ENCODE assay signal across 1 cellular context in genomic region chr16:23862556-23862955, GRCh38.
A peak's percentile ranks its signal among the peaks of the same experiment; 100 is the strongest.
TF ChIP-seq lines count a peak whose summit lies in the region.

No MANE protein-coding gene starts in this region.

TF ChIP-seq in K562, 482 proteins besides CTCF, POLR2A, EP300 and RAD21 (continued from another document):
- TF ChIP-seq RNF219 (CRISPR knock-in tag; IDR thresholded peaks at IDR 0.05) (0 out of 2 replicates have a peak, but pooled peaks have one; percentile 38), KLF13 (tag; IDR thresholded peaks at IDR 0.05; ENCODE audit: borderline replicate concordance, low read depth) (peak; percentile 61), SMAD4 (CRISPR knock-in tag; conservative IDR thresholded peaks at IDR 0.05) (peak; percentile 90), TEAD1 (CRISPR knock-in tag; IDR thresholded peaks at IDR 0.05) (peak in 1 of 2 experiments; percentile 88; a peak in 2 of 4 replicates), ZNF175 (CRISPR knock-in tag; IDR thresholded peaks at IDR 0.05; ENCODE audit: low read depth) (peak; percentile 83; the same call in 1 of the 2 replicates), ZNF584 (CRISPR knock-in tag; IDR thresholded peaks at IDR 0.05; ENCODE audit: low read depth) (peak; percentile 87), ZNF764 (CRISPR knock-in tag; IDR thresholded peaks at IDR 0.05; ENCODE audit: low read depth) (no peak), ATF3 (IDR thresholded peaks at IDR 0.05) (no peak), ATF3 (CRISPR knock-in tag; conservative IDR thresholded peaks at IDR 0.05) (no peak), C11orf30 (IDR thresholded peaks at IDR 0.05; ENCODE audit: low read depth) (no peak), NFYB (IDR thresholded peaks at IDR 0.05; ENCODE audit: extremely low read depth, insufficient read length) (no peak), ZNF79 (CRISPR knock-in tag; IDR thresholded peaks at IDR 0.05; ENCODE audit: low read depth) (peak; percentile 80), ZNF76 (CRISPR knock-in tag; IDR thresholded peaks at IDR 0.05; ENCODE audit: borderline replicate concordance) (peak; percentile 87; the same call in 1 of the 2 replicates), ZNF398 (CRISPR knock-in tag; IDR thresholded peaks at IDR 0.05) (0 out of 2 replicates have a peak, but pooled peaks have one; percentile 38), ZNF445 (CRISPR knock-in tag; IDR thresholded peaks at IDR 0.05; ENCODE audit: low read depth) (no peak), ETV1 (tag; conservative IDR thresholded peaks at IDR 0.05; ENCODE audit: low read depth) (peak; percentile 41; the same call in 1 of the 2 replicates), BCOR (IDR thresholded peaks at IDR 0.05) (no peak), ZNF592 (IDR thresholded peaks at IDR 0.05) (peak; percentile 99), ZNF583 (CRISPR knock-in tag; IDR thresholded peaks at IDR 0.05) (peak; percentile 92), CXXC5 (CRISPR knock-in tag; IDR thresholded peaks at IDR 0.05) (peak; percentile 83), ZNF644 (tag; IDR thresholded peaks at IDR 0.05; ENCODE audit: low read depth) (peak; percentile 87), E2F3 (CRISPR knock-in tag; IDR thresholded peaks at IDR 0.05) (peak; percentile 34; the same call in 1 of the 2 replicates), NR4A1 (CRISPR knock-in tag; IDR thresholded peaks at IDR 0.05) (no peak), NR4A1 (tag; IDR thresholded peaks at IDR 0.05) (peak; percentile 86), ZC3H11A (IDR thresholded peaks at IDR 0.05; ENCODE audit: low read depth, low read length) (no peak), NFE2L1 (tag; IDR thresholded peaks at IDR 0.05; ENCODE audit: borderline replicate concordance, low read depth) (peak; percentile 32; the same call in 1 of the 2 replicates), ASH1L (IDR thresholded peaks at IDR 0.05; ENCODE audit: borderline replicate concordance, low read depth, partially characterized antibody) (no peak)
- TF ChIP-seq, protein P1, sequence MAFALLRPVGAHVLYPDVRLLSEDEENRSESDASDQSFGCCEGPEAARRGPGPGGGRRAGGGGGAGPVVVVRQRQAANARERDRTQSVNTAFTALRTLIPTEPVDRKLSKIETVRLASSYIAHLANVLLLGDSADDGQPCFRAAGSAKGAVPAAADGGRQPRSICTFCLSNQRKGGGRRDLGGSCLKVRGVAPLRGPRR (CRISPR knock-in tag; IDR thresholded peaks at IDR 0.05), result peak; percentile 85; the same call in 1 of the 2 replicates
- TF ChIP-seq, protein P2, sequence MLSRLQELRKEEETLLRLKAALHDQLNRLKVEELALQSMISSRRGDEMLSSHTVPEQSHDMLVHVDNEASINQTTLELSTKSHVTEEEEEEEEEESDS (CRISPR knock-in tag; IDR thresholded peaks at IDR 0.05), result peak; percentile 43; the same call in 1 of the 2 replicates
- TF ChIP-seq, protein P3, sequence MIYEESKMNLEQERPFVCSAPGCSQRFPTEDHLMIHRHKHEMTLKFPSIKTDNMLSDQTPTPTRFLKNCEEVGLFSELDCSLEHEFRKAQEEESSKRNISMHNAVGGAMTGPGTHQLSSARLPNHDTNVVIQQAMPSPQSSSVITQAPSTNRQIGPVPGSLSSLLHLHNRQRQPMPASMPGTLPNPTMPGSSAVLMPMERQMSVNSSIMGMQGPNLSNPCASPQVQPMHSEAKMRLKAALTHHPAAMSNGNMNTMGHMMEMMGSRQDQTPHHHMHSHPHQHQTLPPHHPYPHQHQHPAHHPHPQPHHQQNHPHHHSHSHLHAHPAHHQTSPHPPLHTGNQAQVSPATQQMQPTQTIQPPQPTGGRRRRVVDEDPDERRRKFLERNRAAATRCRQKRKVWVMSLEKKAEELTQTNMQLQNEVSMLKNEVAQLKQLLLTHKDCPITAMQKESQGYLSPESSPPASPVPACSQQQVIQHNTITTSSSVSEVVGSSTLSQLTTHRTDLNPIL (CRISPR knock-in tag; IDR thresholded peaks at IDR 0.05), result 0 out of 2 replicates have a peak, but pooled peaks have one; percentile 67
- TF ChIP-seq, protein P4, sequence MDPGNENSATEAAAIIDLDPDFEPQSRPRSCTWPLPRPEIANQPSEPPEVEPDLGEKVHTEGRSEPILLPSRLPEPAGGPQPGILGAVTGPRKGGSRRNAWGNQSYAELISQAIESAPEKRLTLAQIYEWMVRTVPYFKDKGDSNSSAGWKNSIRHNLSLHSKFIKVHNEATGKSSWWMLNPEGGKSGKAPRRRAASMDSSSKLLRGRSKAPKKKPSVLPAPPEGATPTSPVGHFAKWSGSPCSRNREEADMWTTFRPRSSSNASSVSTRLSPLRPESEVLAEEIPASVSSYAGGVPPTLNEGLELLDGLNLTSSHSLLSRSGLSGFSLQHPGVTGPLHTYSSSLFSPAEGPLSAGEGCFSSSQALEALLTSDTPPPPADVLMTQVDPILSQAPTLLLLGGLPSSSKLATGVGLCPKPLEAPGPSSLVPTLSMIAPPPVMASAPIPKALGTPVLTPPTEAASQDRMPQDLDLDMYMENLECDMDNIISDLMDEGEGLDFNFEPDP (CRISPR knock-in tag; IDR thresholded peaks at IDR 0.05), result 0 out of 2 replicates have a peak, but pooled peaks have one; percentile 69
- TF ChIP-seq, protein P5, sequence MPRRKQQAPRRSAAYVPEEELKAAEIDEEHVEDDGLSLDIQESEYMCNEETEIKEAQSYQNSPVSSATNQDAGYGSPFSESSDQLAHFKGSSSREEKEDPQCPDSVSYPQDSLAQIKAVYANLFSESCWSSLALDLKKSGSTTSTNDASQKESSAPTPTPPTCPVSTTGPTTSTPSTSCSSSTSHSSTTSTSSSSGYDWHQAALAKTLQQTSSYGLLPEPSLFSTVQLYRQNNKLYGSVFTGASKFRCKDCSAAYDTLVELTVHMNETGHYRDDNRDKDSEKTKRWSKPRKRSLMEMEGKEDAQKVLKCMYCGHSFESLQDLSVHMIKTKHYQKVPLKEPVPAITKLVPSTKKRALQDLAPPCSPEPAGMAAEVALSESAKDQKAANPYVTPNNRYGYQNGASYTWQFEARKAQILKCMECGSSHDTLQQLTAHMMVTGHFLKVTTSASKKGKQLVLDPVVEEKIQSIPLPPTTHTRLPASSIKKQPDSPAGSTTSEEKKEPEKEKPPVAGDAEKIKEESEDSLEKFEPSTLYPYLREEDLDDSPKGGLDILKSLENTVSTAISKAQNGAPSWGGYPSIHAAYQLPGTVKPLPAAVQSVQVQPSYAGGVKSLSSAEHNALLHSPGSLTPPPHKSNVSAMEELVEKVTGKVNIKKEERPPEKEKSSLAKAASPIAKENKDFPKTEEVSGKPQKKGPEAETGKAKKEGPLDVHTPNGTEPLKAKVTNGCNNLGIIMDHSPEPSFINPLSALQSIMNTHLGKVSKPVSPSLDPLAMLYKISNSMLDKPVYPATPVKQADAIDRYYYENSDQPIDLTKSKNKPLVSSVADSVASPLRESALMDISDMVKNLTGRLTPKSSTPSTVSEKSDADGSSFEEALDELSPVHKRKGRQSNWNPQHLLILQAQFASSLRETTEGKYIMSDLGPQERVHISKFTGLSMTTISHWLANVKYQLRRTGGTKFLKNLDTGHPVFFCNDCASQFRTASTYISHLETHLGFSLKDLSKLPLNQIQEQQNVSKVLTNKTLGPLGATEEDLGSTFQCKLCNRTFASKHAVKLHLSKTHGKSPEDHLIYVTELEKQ (CRISPR knock-in tag; IDR thresholded peaks at IDR 0.05), result peak; percentile 93
